In genomic region chr14:100416081-100416480, GRCh38 we compare ENCODE assay signal across 24 cellular contexts.
"Had no signal": no experiment of that assay in that cellular context is flagged by ENCODE, and none has a peak within 500 bp of the region (broad histone marks: within the 10 kb centered on the region; RNA-seq: fewer than 3 reads in every experiment).

No MANE protein-coding gene starts in this region.

- H3K27me3 Mint-ChIP-seq: activated naive CD8-positive, alpha-beta T cell; activated T-cell treated with anti-CD3 and anti-CD28 coated beads, Interleukin-2, amount 50 U/mL, for 24 hours; activated T-helper 17 cell treated with anti-CD3 and anti-CD28 coated beads, Interleukin-2, amount 50 U/mL, for 72 hours; stimulated activated naive CD8-positive, alpha-beta T cell treated with anti-CD3 and anti-CD28 coated beads, Interleukin-15, Interleukin-2, amounts not matched to agents 100 ng/mL and 50 ng/mL, for 24 hours had no signal

- H3K4me3 ChIP-seq: adrenal gland, ascending aorta, left ventricle myocardium inferior, thyroid gland had no signal

- H3K27ac Mint-ChIP-seq: activated naive CD8-positive, alpha-beta T cell; activated T-cell treated with anti-CD3 and anti-CD28 coated beads, Interleukin-2, amount 50 U/mL, for 24 hours; activated T-helper 17 cell treated with anti-CD3 and anti-CD28 coated beads, Interleukin-2, amount 50 U/mL, for 72 hours; nephron; stimulated activated naive CD8-positive, alpha-beta T cell treated with anti-CD3 and anti-CD28 coated beads, Interleukin-15, Interleukin-2, amounts not matched to agents 100 ng/mL and 50 ng/mL, for 24 hours; T-helper 2 cell treated with Interferon-gamma antibody and Interleukin-4, amounts not matched to agents 5 μg/mL and 100 μg/mL, for 36 hours had no signal

- H3K9me3 Mint-ChIP-seq: activated T-cell treated with anti-CD3 and anti-CD28 coated beads, Interleukin-2, amount 50 U/mL, for 24 hours; activated T-helper 17 cell treated with anti-CD3 and anti-CD28 coated beads, Interleukin-2, amount 50 U/mL, for 72 hours; nephron; stimulated activated naive CD8-positive, alpha-beta T cell treated with anti-CD3 and anti-CD28 coated beads, Interleukin-15, Interleukin-2, amounts not matched to agents 100 ng/mL and 50 ng/mL, for 24 hours; T-helper 2 cell treated with Interferon-gamma antibody and Interleukin-4, amounts not matched to agents 5 μg/mL and 100 μg/mL, for 36 hours had no signal

- H3K36me3 ChIP-seq: adrenal gland, ascending aorta, left ventricle myocardium inferior, thyroid gland, WERI-Rb-1 had no signal

- H3K4me1 ChIP-seq: ascending aorta, left ventricle myocardium inferior, thyroid gland had no signal

- FAIRE-seq: colon had no signal

- H3K27ac ChIP-seq: adrenal gland, ascending aorta, left ventricle myocardium inferior, thyroid gland, WERI-Rb-1 had no signal

- DNase-seq: activated CD4-positive, alpha-beta T cell treated with anti-CD3 and anti-CD28 coated beads, Interleukin-2, amount 50 U/mL, for 1 hour; activated CD4-positive, CD25-positive, alpha-beta regulatory T cell treated with anti-CD3 and anti-CD28 coated beads, Interleukin-2, amount 50 U/mL, for 72 hours; activated CD8-positive, alpha-beta memory T cell treated with anti-CD3 and anti-CD28 coated beads for 24 hours; activated CD8-positive, alpha-beta memory T cell treated with anti-CD3 and anti-CD28 coated beads, Interleukin-2, amount 50 U/mL, for 4 hours; activated T-cell treated with anti-CD3 and anti-CD28 coated beads, Interleukin-2, amount 50 U/mL, for 24 hours; adrenal gland; central memory CD4-positive, alpha-beta T cell; effector memory CD4-positive, alpha-beta T cell; foreskin melanocyte; left ventricle myocardium inferior; occipital lobe; posterior cingulate gyrus; stimulated activated CD4-positive, alpha-beta T cell treated with anti-CD3 and anti-CD28 coated beads, Interleukin-4, amount 100 ng/mL, for 1 hour; substantia nigra; thyroid gland; WERI-Rb-1 had no signal

- H3K27me3 ChIP-seq: adrenal gland, ascending aorta, thyroid gland had no signal

- ATAC-seq: activated T-helper 17 cell treated with anti-CD3 and anti-CD28 coated beads, Interleukin-2, amount 50 U/mL, for 72 hours; sciatic nerve had no signal

- H3K4me3 Mint-ChIP-seq: activated naive CD8-positive, alpha-beta T cell; activated T-cell treated with anti-CD3 and anti-CD28 coated beads, Interleukin-2, amount 50 U/mL, for 24 hours; activated T-helper 17 cell treated with anti-CD3 and anti-CD28 coated beads, Interleukin-2, amount 50 U/mL, for 72 hours; nephron; stimulated activated naive CD8-positive, alpha-beta T cell treated with anti-CD3 and anti-CD28 coated beads, Interleukin-15, Interleukin-2, amounts not matched to agents 100 ng/mL and 50 ng/mL, for 24 hours; T-helper 2 cell treated with Interferon-gamma antibody and Interleukin-4, amounts not matched to agents 5 μg/mL and 100 μg/mL, for 36 hours had no signal

- H3K9me3 ChIP-seq: adrenal gland, ascending aorta, left ventricle myocardium inferior, thyroid gland had no signal
